ENCODE assay signal across 1 cellular context in genomic region chr3:100068758-100069345, GRCh38.
A peak's percentile ranks its signal among the peaks of the same experiment; 100 is the strongest.
TF ChIP-seq lines count a peak whose summit lies in the region.

No MANE protein-coding gene starts in this region.

TF ChIP-seq in HepG2, 621 proteins besides CTCF, POLR2A, EP300 and RAD21 (continued from another document and continues in another):
- TF ChIP-seq AHDC1 (CRISPR knock-in tag; IDR thresholded peaks at IDR 0.05; ENCODE audit: borderline replicate concordance) (no peak), CERS6 (CRISPR knock-in tag; IDR thresholded peaks at IDR 0.05) (no peak), RAD51 (IDR thresholded peaks at IDR 0.05; ENCODE audit: borderline replicate concordance) (peak; percentile 32; the same call in 1 of the 2 replicates), NCOA2 (CRISPR knock-in tag; IDR thresholded peaks at IDR 0.05) (no peak), ZKSCAN8 (CRISPR knock-in tag; IDR thresholded peaks at IDR 0.05; ENCODE audit: borderline replicate concordance) (peak; percentile 55; the same call in 1 of the 2 replicates), IKZF1 (IDR thresholded peaks at IDR 0.05) (no peak), SNAI1 (CRISPR knock-in tag; IDR thresholded peaks at IDR 0.05; ENCODE audit: borderline replicate concordance) (0 out of 2 replicates have a peak, but pooled peaks have one; percentile 27), ARID5B (CRISPR knock-in tag; IDR thresholded peaks at IDR 0.05) (peak; percentile 45; the same call in 1 of the 2 replicates), POGZ (CRISPR knock-in tag; IDR thresholded peaks at IDR 0.05) (peak; percentile 85), XBP1 (CRISPR knock-in tag; IDR thresholded peaks at IDR 0.05) (no peak), KDM2A (CRISPR knock-in tag; IDR thresholded peaks at IDR 0.05; ENCODE audit: borderline replicate concordance, low read depth) (peak; percentile 55; the same call in 1 of the 2 replicates), TP53 (CRISPR knock-in tag; conservative IDR thresholded peaks at IDR 0.05) (no peak), AGO2 (optimal IDR thresholded peaks at IDR 0.05; ENCODE audit: low read depth, low read length) (no peak), ZBTB38 (CRISPR knock-in tag; IDR thresholded peaks at IDR 0.05) (peak; percentile 73; the same call in 1 of the 2 replicates), LCORL (IDR thresholded peaks at IDR 0.05) (no peak), LCORL (CRISPR knock-in tag; IDR thresholded peaks at IDR 0.05) (peak; percentile 43; the same call in 1 of the 2 replicates), DBP (CRISPR knock-in tag; IDR thresholded peaks at IDR 0.05; ENCODE audit: not compliant biosample characterization) (no peak), ELF3 (CRISPR knock-in tag; IDR thresholded peaks at IDR 0.05) (0 out of 2 replicates have a peak, but pooled peaks have one; percentile 45), ZNF138 (CRISPR knock-in tag; IDR thresholded peaks at IDR 0.05; ENCODE audit: low read depth) (0 out of 2 replicates have a peak, but pooled peaks have one; percentile 55), ZNF331 (CRISPR knock-in tag; IDR thresholded peaks at IDR 0.05) (0 out of 2 replicates have a peak, but pooled peaks have one; percentile 22), RNF2 (conservative IDR thresholded peaks at IDR 0.05; ENCODE audit: low read depth) (no peak), SMC3 (IDR thresholded peaks at IDR 0.05; ENCODE audit: low read length) (peak; percentile 98), SP5 (CRISPR knock-in tag; IDR thresholded peaks at IDR 0.05; ENCODE audit: borderline replicate concordance, low read depth) (peak; percentile 17; the same call in 1 of the 2 replicates), TFE3 (CRISPR knock-in tag; IDR thresholded peaks at IDR 0.05) (peak; percentile 57; the same call in 1 of the 2 replicates), HMGXB4 (CRISPR knock-in tag; IDR thresholded peaks at IDR 0.05; ENCODE audit: borderline replicate concordance in 1 of 2, low read depth in 1 of 2) (peak; percentile 41 to 66; a peak in 2 of 4 replicates), ZNF12 (CRISPR knock-in tag; IDR thresholded peaks at IDR 0.05) (no peak; the same call in 1 of the 2 replicates), THAP11 (CRISPR knock-in tag; IDR thresholded peaks at IDR 0.05) (peak; percentile 60), ZNF687 (CRISPR knock-in tag; IDR thresholded peaks at IDR 0.05) (no peak), LRRFIP1 (CRISPR knock-in tag; conservative IDR thresholded peaks at IDR 0.05) (no peak), TEAD3 (CRISPR knock-in tag; optimal IDR thresholded peaks at IDR 0.05; ENCODE audit: borderline replicate concordance) (peak; percentile 39), ARNTL (CRISPR knock-in tag; IDR thresholded peaks at IDR 0.05) (0 out of 2 replicates have a peak, but pooled peaks have one; percentile 33), MED1 (CRISPR knock-in tag; IDR thresholded peaks at IDR 0.05) (peak; percentile 85), PCBP2 (optimal IDR thresholded peaks at IDR 0.05; ENCODE audit: low read depth, low read length, poor library complexity, severe bottlenecking) (no peak), CCDC6 (CRISPR knock-in tag; IDR thresholded peaks at IDR 0.05) (no peak), ZMYM4 (CRISPR knock-in tag; IDR thresholded peaks at IDR 0.05) (peak; percentile 93), NFKB2 (CRISPR knock-in tag; IDR thresholded peaks at IDR 0.05; ENCODE audit: borderline replicate concordance) (no peak), ZNF160 (CRISPR knock-in tag; IDR thresholded peaks at IDR 0.05) (no peak), MYC (CRISPR knock-in tag; IDR thresholded peaks at IDR 0.05; ENCODE audit: borderline replicate concordance) (no peak), FOSL2 (CRISPR knock-in tag; IDR thresholded peaks at IDR 0.05) (peak; percentile 46; the same call in 1 of the 2 replicates)
